6 cellular contexts compared by ENCODE assay signal in genomic region chr2:79947751-79948150, GRCh38.
"Had no signal": no experiment of that assay in that cellular context is flagged by ENCODE, and none has a peak within 500 bp of the region (broad histone marks: within the 10 kb centered on the region; RNA-seq: fewer than 3 reads in every experiment).

No MANE protein-coding gene starts in this region.

- H3K27ac ChIP-seq: GM23248 had no signal

- H3K4me1 ChIP-seq: HAP-1 had no signal

- H3K4me3 ChIP-seq: GM23248, HAP-1 had no signal

- ATAC-seq: HCT116 had no signal

- DNase-seq: GM23248, GOT3, H7, KBM-7 had no signal

- H2AFZ ChIP-seq: GM23248 had no signal

- H3K9me3 ChIP-seq: HAP-1 had no signal

- H3K9ac ChIP-seq: GM23248 had no signal

- H3K36me3 ChIP-seq: HAP-1 had no signal
